In the genomic region with DNA sequence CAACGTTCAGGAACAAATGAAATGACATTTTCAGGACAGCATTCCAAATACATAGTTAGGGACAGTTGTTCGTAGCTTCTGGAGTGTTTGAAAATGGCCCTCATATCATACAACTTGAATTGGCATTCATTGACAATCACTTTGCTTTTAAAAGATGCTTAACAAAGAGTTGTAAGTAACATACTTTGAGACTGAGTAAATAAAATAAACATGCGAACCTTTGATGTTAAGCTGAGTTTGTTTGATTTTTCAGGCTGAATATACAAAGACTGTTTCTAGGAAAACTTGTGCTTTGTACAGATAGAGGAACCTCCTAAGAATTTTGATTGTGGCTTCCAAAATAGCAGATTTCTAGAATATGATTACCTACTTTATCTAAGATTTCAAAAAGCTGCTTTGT, we compare ENCODE assay signal across 14 cellular contexts.
"Had no signal": no experiment of that assay in that cellular context is flagged by ENCODE, and none has a peak within 500 bp of the region (broad histone marks: within the 10 kb centered on the region; RNA-seq: fewer than 3 reads in every experiment).

No MANE protein-coding gene starts in this region.

- H3K4me3 Mint-ChIP-seq: activated naive CD8-positive, alpha-beta T cell treated with anti-CD3 and anti-CD28 coated beads, Interleukin-2, amount 50 U/mL, for 24 hours; activated T-helper 1 cell treated with anti-CD3 and anti-CD28 coated beads, Interleukin-12 subunit alpha, Interleukin-12 subunit beta, Interleukin-2, Interleukin-4 antibody, amounts not matched to agents 30 ng/mL and 10 ng/mL and 1 ng/mL, durations not matched to agents 14 hours and 24 hours and 36 hours; natural killer cell had no signal

- H3K36me3 Mint-ChIP-seq: natural killer cell had no signal

- DNase-seq: activated CD4-positive, CD25-positive, alpha-beta regulatory T cell treated with anti-CD3 and anti-CD28 coated beads, Interleukin-2, amount 50 U/mL, for 72 hours; activated naive CD4-positive, alpha-beta T cell treated with Interleukin-2 at 50 U/mL for 16 hours; activated naive CD8-positive, alpha-beta T cell treated with anti-CD3 and anti-CD28 coated beads, Interleukin-2, amount 50 U/mL, for 24 hours; aorta; dorsolateral prefrontal cortex; hypothalamus; kidney glomerular epithelial cell; mesendoderm; natural killer cell; stimulated activated CD4-positive, alpha-beta T cell treated with anti-CD3 and anti-CD28 coated beads, Interleukin-2, amount 100 ng/mL, for 48 hours; stimulated activated naive CD4-positive, alpha-beta T cell; SW 1271; transverse colon had no signal

- H3K27ac Mint-ChIP-seq: activated naive CD8-positive, alpha-beta T cell treated with anti-CD3 and anti-CD28 coated beads, Interleukin-2, amount 50 U/mL, for 24 hours; activated T-helper 1 cell treated with anti-CD3 and anti-CD28 coated beads, Interleukin-12 subunit alpha, Interleukin-12 subunit beta, Interleukin-2, Interleukin-4 antibody, amounts not matched to agents 30 ng/mL and 10 ng/mL and 1 ng/mL, durations not matched to agents 14 hours and 24 hours and 36 hours; natural killer cell had no signal

- H3K9me3 Mint-ChIP-seq: activated naive CD8-positive, alpha-beta T cell treated with anti-CD3 and anti-CD28 coated beads, Interleukin-2, amount 50 U/mL, for 24 hours; activated T-helper 1 cell treated with anti-CD3 and anti-CD28 coated beads, Interleukin-12 subunit alpha, Interleukin-12 subunit beta, Interleukin-2, Interleukin-4 antibody, amounts not matched to agents 30 ng/mL and 10 ng/mL and 1 ng/mL, durations not matched to agents 14 hours and 24 hours and 36 hours; natural killer cell had no signal

- H3K4me1 Mint-ChIP-seq: activated naive CD8-positive, alpha-beta T cell treated with anti-CD3 and anti-CD28 coated beads, Interleukin-2, amount 50 U/mL, for 24 hours; natural killer cell had no signal
